Comparison of ENCODE assay signal across 8 cellular contexts in genomic region chrX:11759461-11760311, GRCh38. TPM values are rescaled to one million over a fixed set of nuclear protein-coding genes. Genes with fewer than 3 reads are reported as not detected.
DNase-seq lines count a peak whose midpoint lies in the region; ATAC-seq lines count a peak whose summit lies in the region.

No MANE protein-coding gene starts in this region.

- ATAC-seq in GM21423 (IDR thresholded peaks at IDR 0.05; ENCODE audit: unreplicated experiment), result peak; percentile 67

- H3K9ac ChIP-seq in endocrine pancreas (ENCODE audit: control insufficient read depth, insufficient read depth, low read length), result no peak overlapping the region

- DNase-seq in Caki2 (ENCODE audit: low read depth) (peak; percentile 80), HT1080 (ENCODE audit: low read depth) (peak; percentile 85), NK-92 (lab: John Stamatoyannopoulos, UW; ENCODE audit: unreplicated experiment) (peak; percentile 1), lung microvascular endothelial cell (ENCODE audit: low read depth in 2 of 2) (peak; percentile 93 to 95)
- peak; percentile 41 to 50 for DNase-seq in activated CD8-positive, alpha-beta memory T cell treated with anti-CD3 and anti-CD28 coated beads for 4 hours (ENCODE audit: low read depth in 2 of 2)
- DNase-seq in stimulated activated CD8-positive, alpha-beta memory T cell treated with anti-CD3 and anti-CD28 coated beads, Interleukin-15, amount 100 ng/mL, for 48 hours (ENCODE audit: low read depth in 2 of 2), result peak; percentile 57 to 58

- no peaks in the 10 kb centered on the region for H3K27me3 ChIP-seq in endocrine pancreas (ENCODE audit: control insufficient read depth, insufficient read depth, low read length)

- no peaks in the 10 kb centered on the region for H3K9me3 ChIP-seq in endocrine pancreas (ENCODE audit: control insufficient read depth, low read length)

- in situ Hi-C loops in Caki2 (cut with HindIII; ENCODE audit: low pct_unique_long_range_greater_than_20kb, low sequenced_read_pairs), result no loop called here

- no peaks in the 10 kb centered on the region for H3K4me1 ChIP-seq in endocrine pancreas (ENCODE audit: control insufficient read depth, insufficient read depth, low read length)

- H3K36me3 ChIP-seq in endocrine pancreas (ENCODE audit: control insufficient read depth, insufficient read depth, low read length), result no peaks in the 10 kb centered on the region

- peak overlapping the region; percentile 91 for H3K4me3 ChIP-seq in endocrine pancreas (ENCODE audit: control insufficient read depth, insufficient read depth, low read length)

RNA-seq across cellular contexts. Expression of gene MSL3, which starts 1.6 kb away (rescaled TPM):
- 23.4 and 26.0 TPM in 2 replicates for total RNA-seq in Caki2 (2014; rRNA removed; shearing (Covaris generic); ENCODE audit: low replicate concordance)
- 27.2 and 29.6 TPM in 2 replicates for total RNA-seq in HT1080 (2014; rRNA removed; shearing (Covaris generic))
- 25.6 and 28.9 TPM in 2 replicates for polyA plus RNA-seq in HT1080 (2015; cell fraction: cytosol; rRNA removed)
- polyA plus RNA-seq in HT1080 (2015; cell fraction: nucleus; rRNA removed), result 52.1 and 60.1 TPM in 2 replicates
- total RNA-seq in lung microvascular endothelial cell, result 18.1 and 19.4 TPM in 2 replicates

Comparison
In these comparisons a context has a peak if more than half of its experiments do, and no peak if none do; other contexts are left out.
1. Peak in every context shown above with its lines: DNase-seq, ATAC-seq and H3K4me3 ChIP-seq.
2. DNase-seq: peak in every context shown above with its lines; median percentile 94 in lung microvascular endothelial cell; 85 in HT1080; 80 in Caki2; 58 in stimulated activated CD8-positive, alpha-beta memory T cell treated with anti-CD3 and anti-CD28 coated beads, Interleukin-15, amount 100 ng/mL, for 48 hours; 46 in activated CD8-positive, alpha-beta memory T cell treated with anti-CD3 and anti-CD28 coated beads for 4 hours; 1 in NK-92.